ENCODE assay signal across 17 cellular contexts in the genomic region with DNA sequence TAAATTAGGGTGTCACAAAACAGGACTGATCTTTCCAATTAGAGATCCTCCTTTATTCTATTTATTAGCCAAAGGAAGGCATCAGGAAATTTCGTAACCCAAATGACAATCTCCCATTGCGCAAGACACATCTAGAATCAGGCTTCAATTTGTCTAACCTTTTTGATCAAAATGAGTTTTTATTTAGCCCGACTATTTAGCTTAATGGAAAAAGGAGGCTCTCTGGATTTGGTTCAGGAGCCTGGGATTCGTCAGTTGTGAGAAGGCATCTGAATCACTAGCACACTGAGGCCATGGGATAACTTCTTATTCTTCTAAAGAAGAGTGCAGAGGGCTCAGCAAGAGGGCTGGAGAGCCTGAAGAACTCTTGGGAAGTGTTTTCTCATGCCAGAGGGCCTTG.
"Had no signal": no experiment of that assay in that cellular context is flagged by ENCODE, and none has a peak within 500 bp of the region (broad histone marks: within the 10 kb centered on the region; RNA-seq: fewer than 3 reads in every experiment).

No MANE protein-coding gene starts in this region.

- H3K9me3 ChIP-seq: gastrocnemius medialis, neutrophil, right atrium auricular region, tibial artery had no signal

- H3K4me3 ChIP-seq: gastrocnemius medialis, lung, right atrium auricular region, tibial artery had no signal

- H3K4me1 ChIP-seq: gastrocnemius medialis, right atrium auricular region, tibial artery had no signal

- H3K4me3 Mint-ChIP-seq: activated naive CD4-positive, alpha-beta T cell treated with anti-CD3 and anti-CD28 coated beads, Interleukin-2, amount 10 ng/mL, durations not matched to agents 7 days and 5 days; endodermal cell; naive thymus-derived CD8-positive, alpha-beta T cell; stimulated activated effector memory CD8-positive, alpha-beta T cell treated with anti-CD3 and anti-CD28 coated beads, Interleukin-12 subunit alpha, Interleukin-12 subunit beta, amount 100 ng/mL, for 72 hours; WTC11 had no signal

- H3K4me1 Mint-ChIP-seq: activated naive CD4-positive, alpha-beta T cell treated with anti-CD3 and anti-CD28 coated beads, Interleukin-2, amount 10 ng/mL, durations not matched to agents 7 days and 5 days; endodermal cell; naive thymus-derived CD8-positive, alpha-beta T cell; stimulated activated effector memory CD8-positive, alpha-beta T cell treated with anti-CD3 and anti-CD28 coated beads, Interleukin-12 subunit alpha, Interleukin-12 subunit beta, amount 100 ng/mL, for 72 hours had no signal

- DNase-seq: activated CD4-positive, alpha-beta T cell treated with anti-CD3 and anti-CD28 coated beads, Interleukin-2, amount 50 U/mL, for 1 hour; activated naive CD4-positive, alpha-beta T cell treated with anti-CD3 and anti-CD28 coated beads, Interleukin-2, amount 10 ng/mL, durations not matched to agents 7 days and 5 days; activated T-cell treated with anti-CD3 and anti-CD28 coated beads for 4 hours; amniotic stem cell; brain microvascular endothelial cell; endodermal cell; gastrocnemius medialis; kidney glomerular epithelial cell; naive thymus-derived CD8-positive, alpha-beta T cell; posterior cingulate gyrus; tibial artery had no signal

- H3K27ac Mint-ChIP-seq: activated naive CD4-positive, alpha-beta T cell treated with anti-CD3 and anti-CD28 coated beads, Interleukin-2, amount 10 ng/mL, durations not matched to agents 7 days and 5 days; activated T-helper 2 cell treated with anti-CD3 and anti-CD28 coated beads, Interferon-gamma antibody, Interleukin-2, Interleukin-4, amounts not matched to agents 10 μg/mL and 5 μg/mL and 100 μg/mL, durations not matched to agents 14 hours and 24 hours and 36 hours; endodermal cell; naive thymus-derived CD8-positive, alpha-beta T cell; stimulated activated effector memory CD8-positive, alpha-beta T cell treated with anti-CD3 and anti-CD28 coated beads, Interleukin-12 subunit alpha, Interleukin-12 subunit beta, amount 100 ng/mL, for 72 hours; WTC11 had no signal

- H3K36me3 ChIP-seq: brain microvascular endothelial cell, gastrocnemius medialis, neutrophil, right atrium auricular region, tibial artery had no signal

- H3K9me3 Mint-ChIP-seq: endodermal cell had no signal

- H3K27me3 ChIP-seq: brain microvascular endothelial cell, gastrocnemius medialis, neutrophil, right atrium auricular region, tibial artery had no signal

- H3K27me3 Mint-ChIP-seq: activated naive CD4-positive, alpha-beta T cell treated with anti-CD3 and anti-CD28 coated beads, Interleukin-2, amount 10 ng/mL, durations not matched to agents 7 days and 5 days; naive thymus-derived CD8-positive, alpha-beta T cell had no signal

- H3K27ac ChIP-seq: brain microvascular endothelial cell, gastrocnemius medialis, neutrophil, right atrium auricular region, tibial artery had no signal

- H3K36me3 Mint-ChIP-seq: activated naive CD4-positive, alpha-beta T cell treated with anti-CD3 and anti-CD28 coated beads, Interleukin-2, amount 10 ng/mL, durations not matched to agents 7 days and 5 days; naive thymus-derived CD8-positive, alpha-beta T cell; stimulated activated effector memory CD8-positive, alpha-beta T cell treated with anti-CD3 and anti-CD28 coated beads, Interleukin-12 subunit alpha, Interleukin-12 subunit beta, amount 100 ng/mL, for 72 hours; WTC11 had no signal
